ENCODE assay signal across 9 cellular contexts in the genomic region with DNA sequence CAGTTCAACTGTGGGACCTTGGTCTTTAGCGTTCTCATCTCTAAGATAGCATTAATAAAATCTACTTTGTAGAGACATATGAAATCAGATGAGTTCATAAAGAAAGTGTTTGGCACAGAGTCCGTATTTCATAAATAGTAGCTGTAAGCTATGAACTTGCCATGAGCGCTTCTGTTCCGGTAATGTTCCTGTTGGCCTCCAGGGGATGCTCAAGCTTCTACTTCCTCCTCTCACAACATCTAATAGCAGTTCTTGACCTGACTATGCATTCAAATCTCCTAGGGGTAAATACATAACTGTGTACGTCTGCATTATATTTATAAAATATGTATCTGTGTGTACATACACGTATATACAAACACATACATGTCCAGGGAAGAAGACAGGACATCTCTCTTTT.
DNase-seq lines count a peak whose midpoint lies in the region; ATAC-seq, FAIRE-seq and TF ChIP-seq lines count a peak whose summit lies in the region.
"Had no signal": no experiment of that assay in that cellular context is flagged by ENCODE, and none has a peak within 500 bp of the region (broad histone marks: within the 10 kb centered on the region; RNA-seq: fewer than 3 reads in every experiment).

No MANE protein-coding gene starts in this region.

- WGBS in H1 (ENCODE audit: extremely low coverage in 1 of 2, insufficient coverage in 1 of 2, insufficient read length in 1 of 2, insufficient replicate concordance in 2 of 2, low coverage in 1 of 2, low lambda C conversion rate in 2 of 2, missing lambda C conversion rate in 1 of 2), 2 experiments, result 72% methylated on average over 6 of the region's 6 CpGs; no CpG with 5 or more reads in 1 of the 2 experiments
- WGBS in smooth muscle cell (ENCODE audit: low lambda C conversion rate), result 87% methylated on average over 6 of the region's 6 CpGs

- no peak overlapping the region for H3K14ac ChIP-seq in H1 (ENCODE audit: insufficient read length)

- FAIRE-seq in H1 (lab: Jason Lieb, UNC), result peak; percentile 91

- H3K79me1 ChIP-seq in H1 (ENCODE audit: low read depth, low read length), result no peaks in the 10 kb centered on the region

- TF ChIP-seq POLR2A in H1 (IDR thresholded peaks at IDR 0.05; ENCODE audit: control extremely low read depth in 1 of 2, low read depth in 2 of 2, low read length in 2 of 2), result no peak

- TF ChIP-seq RAD21 in H1 (IDR thresholded peaks at IDR 0.05 in 1 of 2, conservative IDR thresholded peaks at IDR 0.05 in 1 of 2; ENCODE audit: low read depth in 2 of 2, low read length in 2 of 2), result peak; percentile 81 to 83

- no peak overlapping the region for H2BK120ac ChIP-seq in H1 (replicated peaks; ENCODE audit: low read depth, low read length)

- no peaks in the 10 kb centered on the region for H4K20me1 ChIP-seq in H1 (replicated peaks in 1 of 2; ENCODE audit: control insufficient read depth in 1 of 2, insufficient read depth in 2 of 2, low read length in 2 of 2)
- H4K20me1 ChIP-seq in smooth muscle cell (ENCODE audit: low read depth), result no peaks in the 10 kb centered on the region

- H3F3A ChIP-seq in smooth muscle cell (ENCODE audit: low read depth), result no peaks in the 10 kb centered on the region

- H2BK5ac ChIP-seq in H1 (ENCODE audit: low read depth, low read length), result no peak overlapping the region

- no peak overlapping the region for H3K27ac ChIP-seq in H1 (ENCODE audit: low read depth, low read length)
- H3K27ac ChIP-seq in smooth muscle cell (ENCODE audit: low read depth), result no peak overlapping the region
- no peak overlapping the region for H3K27ac ChIP-seq in CD4-positive, alpha-beta T cell (ENCODE audit: low read depth, low read length)

- H3K9me3 Mint-ChIP-seq in CD4-positive, alpha-beta T cell, result no peaks in the 10 kb centered on the region
- no peaks in the 10 kb centered on the region for H3K9me3 Mint-ChIP-seq in activated CD4-positive, alpha-beta T cell treated with anti-CD3 and anti-CD28 coated beads, Interleukin-2, amount 10 ng/mL, durations not matched to agents 7 days and 5 days

- POLR2A ChIA-PET in H1 (lab: Charles Lee; ENCODE audit: partially characterized antibody), result interaction anchor here (1.2 kb wide), 1 partner anchor 36 kb away, joined by 3 read pairs; no protein-coding TSS in a partner anchor
- POLR2A ChIA-PET in CD4-positive, alpha-beta T cell (lab: Charles Lee), result interaction anchor here (0.7 kb wide), 1 partner anchor 726 kb away, joined by 5 read pairs; no protein-coding TSS in a partner anchor
- POLR2A ChIA-PET in activated CD4-positive, alpha-beta T cell treated with anti-CD3 and anti-CD28 coated beads, Interleukin-2, amount 10 ng/mL, durations not matched to agents 7 days and 5 days (lab: Charles Lee), result no interaction called here

- DNase-seq in NCI-H146 (lab: John Stamatoyannopoulos, UW), result peak; percentile 5
- DNase-seq in NCI-H146 treated with DMSO at 0.1 percent for 48 hours (lab: John Stamatoyannopoulos, UW; ENCODE audit: unreplicated experiment), result no peak
- peak; percentile 58 for DNase-seq in NCI-H69 (lab: John Stamatoyannopoulos, UW)
- DNase-seq in H1 (ENCODE audit: low read depth in 1 of 2, low spot score in 2 of 2), result no peak
- DNase-seq in smooth muscle cell (lab: John Stamatoyannopoulos, UW; ENCODE audit: unreplicated experiment), result no peak
- no peak for DNase-seq in activated CD4-positive, alpha-beta T cell treated with anti-CD3 and anti-CD28 coated beads, Interleukin-2, amount 50 U/mL, for 1 hour
- DNase-seq in CD4-positive, alpha-beta T cell, result no peak
- DNase-seq in activated CD4-positive, alpha-beta T cell treated with anti-CD3 and anti-CD28 coated beads, Interleukin-2, amount 10 ng/mL, durations not matched to agents 7 days and 5 days, result no peak
- DNase-seq: NCI-H774 had no signal

- no peak overlapping the region for H4K5ac ChIP-seq in H1 (ENCODE audit: insufficient read length, low read depth, low read length)

- no peak for TF ChIP-seq EP300 in H1 (IDR thresholded peaks at IDR 0.05; ENCODE audit: borderline replicate concordance in 1 of 2, low read depth in 2 of 2, low read length in 2 of 2)

- TF ChIP-seq CTCF in H1 (IDR thresholded peaks at IDR 0.05; ENCODE audit: control extremely low read depth in 1 of 3, insufficient read depth in 1 of 3, low read depth in 1 of 3, low read length in 3 of 3) (peak; percentile 37 to 80 (median 63)), smooth muscle cell (IDR thresholded peaks at IDR 0.05; ENCODE audit: borderline replicate concordance, insufficient read depth, poor library complexity, severe bottlenecking) (peak; percentile 28)
- no peak for TF ChIP-seq CTCF in CD4-positive, alpha-beta T cell (IDR thresholded peaks at IDR 0.05)

- H3K4me3 ChIP-seq in H1 (ENCODE audit: extremely low read depth in 1 of 4, insufficient read depth in 2 of 4, low read depth in 3 of 4, low read length in 4 of 4), result no peak overlapping the region
- no peak overlapping the region for H3K4me3 ChIP-seq in smooth muscle cell

- no peak overlapping the region for H2BK20ac ChIP-seq in H1 (ENCODE audit: low read length)

- no peak overlapping the region for H4K8ac ChIP-seq in H1 (ENCODE audit: extremely low read depth, insufficient read depth, low read length)

- no peak overlapping the region for H3K18ac ChIP-seq in H1 (ENCODE audit: extremely low read depth, low read length)

- H4K91ac ChIP-seq in H1 (replicated peaks; ENCODE audit: insufficient read length, low read length), result no peak overlapping the region

- CTCF ChIA-PET in H1 (lab: Charles Lee; ENCODE audit: partially characterized antibody), result interaction anchor here (0.6 to 4.9 kb wide), 54 partner anchors 10 to 1099 kb away, joined by 3 to 67 read pairs (median 5); no protein-coding TSS in a partner anchor
- CTCF ChIA-PET in CD4-positive, alpha-beta T cell (lab: Charles Lee), result no interaction called here
- CTCF ChIA-PET in activated CD4-positive, alpha-beta T cell treated with anti-CD3 and anti-CD28 coated beads, Interleukin-2, amount 10 ng/mL, durations not matched to agents 7 days and 5 days (lab: Charles Lee), result no interaction called here

- H3K27ac Mint-ChIP-seq in CD4-positive, alpha-beta T cell, result no peak overlapping the region
- H3K27ac Mint-ChIP-seq in activated CD4-positive, alpha-beta T cell treated with anti-CD3 and anti-CD28 coated beads, Interleukin-2, amount 10 ng/mL, durations not matched to agents 7 days and 5 days, result no peak overlapping the region

- H3K79me2 ChIP-seq in H1 (ENCODE audit: control insufficient read depth in 1 of 2, insufficient read depth in 2 of 2, low read length in 2 of 2) (no peaks in the 10 kb centered on the region), smooth muscle cell (ENCODE audit: low read depth) (no peaks in the 10 kb centered on the region)

- no peaks in the 10 kb centered on the region for H3K4me1 Mint-ChIP-seq in CD4-positive, alpha-beta T cell (ENCODE audit: low read depth)
- no peaks in the 10 kb centered on the region for H3K4me1 Mint-ChIP-seq in activated CD4-positive, alpha-beta T cell treated with anti-CD3 and anti-CD28 coated beads, Interleukin-2, amount 10 ng/mL, durations not matched to agents 7 days and 5 days

- no peak for ATAC-seq in CD4-positive, alpha-beta T cell (ENCODE audit: poor library complexity)

- H3K4me3 Mint-ChIP-seq in CD4-positive, alpha-beta T cell, result no peak overlapping the region
- no peak overlapping the region for H3K4me3 Mint-ChIP-seq in activated CD4-positive, alpha-beta T cell treated with anti-CD3 and anti-CD28 coated beads, Interleukin-2, amount 10 ng/mL, durations not matched to agents 7 days and 5 days

- H3K27me3 ChIP-seq in H1 (replicated peaks in 1 of 4; ENCODE audit: control insufficient read depth in 3 of 4, extremely low read depth in 1 of 4, insufficient read depth in 3 of 4, low read length in 3 of 4) (no peaks in the 10 kb centered on the region), smooth muscle cell (ENCODE audit: low read depth) (no peaks in the 10 kb centered on the region)
- H3K27me3 ChIP-seq in CD4-positive, alpha-beta T cell (ENCODE audit: control insufficient read depth, insufficient read depth, low read length), result no peaks in the 10 kb centered on the region

- no peak overlapping the region for H2AK5ac ChIP-seq in H1 (ENCODE audit: low read depth, low read length)

- intact Hi-C loops in CD4-positive, alpha-beta T cell (cut with DNase I, micrococcal nuclease), result no loop called here

- H2BK15ac ChIP-seq in H1 (ENCODE audit: low read length), result no peak overlapping the region

- no peak overlapping the region for H3K4me2 ChIP-seq in H1 (ENCODE audit: insufficient read depth in 1 of 2, low read depth in 2 of 2, low read length in 2 of 2)
- H3K4me2 ChIP-seq in smooth muscle cell, result no peak overlapping the region

- no peak overlapping the region for H3K56ac ChIP-seq in H1 (replicated peaks; ENCODE audit: insufficient read length, low read depth, low read length)

- H3K23me2 ChIP-seq in H1 (ENCODE audit: low read depth, low read length), result no peaks in the 10 kb centered on the region

- H2BK12ac ChIP-seq in H1 (ENCODE audit: low read depth, low read length), result no peak overlapping the region

- H3K23ac ChIP-seq in H1 (ENCODE audit: insufficient read length), result no peak overlapping the region

- no peak overlapping the region for H3K4ac ChIP-seq in H1 (replicated peaks; ENCODE audit: insufficient read length, low read depth, low read length)

- H3K9me3 ChIP-seq in H1 (ENCODE audit: insufficient read depth in 2 of 2, low read depth in 1 of 2, low read length in 1 of 2), result no peaks in the 10 kb centered on the region
- H3K9me3 ChIP-seq in smooth muscle cell (replicated peaks; ENCODE audit: low read depth), result no peaks in the 10 kb centered on the region
- H3K9me3 ChIP-seq in CD4-positive, alpha-beta T cell (ENCODE audit: control insufficient read depth, low read length), result no peaks in the 10 kb centered on the region

- H3K36me3 ChIP-seq in H1 (ENCODE audit: control insufficient read depth in 2 of 4, insufficient read depth in 4 of 4, low read length in 3 of 4) (no peaks in the 10 kb centered on the region), smooth muscle cell (ENCODE audit: low read depth) (no peaks in the 10 kb centered on the region)

- H3K4me1 ChIP-seq in H1 (replicated peaks in 1 of 4; ENCODE audit: control insufficient read depth in 3 of 4, insufficient read depth in 4 of 4, low read length in 3 of 4), result no peaks in the 10 kb centered on the region
- no peaks in the 10 kb centered on the region for H3K4me1 ChIP-seq in smooth muscle cell (ENCODE audit: low read depth)

- H3K9ac ChIP-seq in H1 (replicated peaks in 1 of 4; ENCODE audit: extremely low read depth in 1 of 4, low read depth in 3 of 4, low read length in 3 of 4), result no peak overlapping the region
- no peak overlapping the region for H3K9ac ChIP-seq in smooth muscle cell (ENCODE audit: low read depth)

- no peaks in the 10 kb centered on the region for H3K36me3 Mint-ChIP-seq in CD4-positive, alpha-beta T cell (ENCODE audit: low read depth)
- no peaks in the 10 kb centered on the region for H3K36me3 Mint-ChIP-seq in activated CD4-positive, alpha-beta T cell treated with anti-CD3 and anti-CD28 coated beads, Interleukin-2, amount 10 ng/mL, durations not matched to agents 7 days and 5 days (ENCODE audit: low read depth)

- H3K27me3 Mint-ChIP-seq in CD4-positive, alpha-beta T cell, result peaks cover 27% of the 10 kb centered on the region
- H3K27me3 Mint-ChIP-seq in activated CD4-positive, alpha-beta T cell treated with anti-CD3 and anti-CD28 coated beads, Interleukin-2, amount 10 ng/mL, durations not matched to agents 7 days and 5 days, result no peaks in the 10 kb centered on the region

- H2AFZ ChIP-seq in H1 (ENCODE audit: low read length) (no peak overlapping the region), smooth muscle cell (ENCODE audit: low read depth) (no peak overlapping the region)

Comparison
In these comparisons a context has a peak if more than half of its experiments do, and no peak if none do; other contexts are left out.
1. DNase-seq: peak in NCI-H146 (single experiment) and NCI-H69 (single experiment); none in NCI-H146 treated with DMSO at 0.1 percent for 48 hours (single experiment), H1 (0 of 2), smooth muscle cell (single experiment), activated CD4-positive, alpha-beta T cell treated with anti-CD3 and anti-CD28 coated beads, Interleukin-2, amount 50 U/mL, for 1 hour (single experiment), CD4-positive, alpha-beta T cell (0 of 10) and activated CD4-positive, alpha-beta T cell treated with anti-CD3 and anti-CD28 coated beads, Interleukin-2, amount 10 ng/mL, durations not matched to agents 7 days and 5 days (single experiment).